ENCODE assay signal across 22 cellular contexts in genomic region chr1:161290779-161291178, GRCh38. TPM values are rescaled to one million over a fixed set of nuclear protein-coding genes. Genes with fewer than 3 reads are reported as not detected.
"Had no signal": no experiment of that assay in that cellular context is flagged by ENCODE, and none has a peak within 500 bp of the region (broad histone marks: within the 10 kb centered on the region; RNA-seq: fewer than 3 reads in every experiment).

No MANE protein-coding gene starts in this region.

- H3K9ac ChIP-seq: SK-N-SH had no signal

- H3K4me2 ChIP-seq: SK-N-SH had no signal

- H3K4me3 ChIP-seq: adrenal gland, body of pancreas, breast epithelium, Peyer's patch, SJSA1 had no signal

- H3K9me3 ChIP-seq: adrenal gland, body of pancreas, breast epithelium, Peyer's patch, SK-N-SH had no signal

- H3K9me3 Mint-ChIP-seq: activated CD4-positive, alpha-beta T cell treated with anti-CD3 and anti-CD28 coated beads, Interleukin-2, amount 10 ng/mL, durations not matched to agents 7 days and 5 days; activated naive CD4-positive, alpha-beta T cell treated with anti-CD3 and anti-CD28 coated beads, Interleukin-2, amount 50 U/mL, for 24 hours; activated naive CD8-positive, alpha-beta T cell treated with anti-CD3 and anti-CD28 coated beads, Interleukin-2, amount 10 ng/mL, durations not matched to agents 7 days and 5 days; activated T-cell treated with anti-CD3 and anti-CD28 coated beads, Interleukin-2, amount 50 U/mL, for 24 hours; activated T-helper 2 cell treated with anti-CD3 and anti-CD28 coated beads, Interferon-gamma antibody, Interleukin-2, Interleukin-4, amounts not matched to agents 10 μg/mL and 5 μg/mL and 100 μg/mL, durations not matched to agents 14 hours and 24 hours and 36 hours; T-helper 1 cell treated with Interleukin-12 subunit alpha and Interleukin-12 subunit beta and Interleukin-4 antibody, amounts not matched to agents 30 μg/mL and 1 μg/mL, for 36 hours; WTC11 had no signal

- H3K4me3 Mint-ChIP-seq: activated CD4-positive, alpha-beta T cell treated with anti-CD3 and anti-CD28 coated beads for 36 hours; activated CD4-positive, alpha-beta T cell treated with anti-CD3 and anti-CD28 coated beads, Interleukin-2, amount 10 ng/mL, durations not matched to agents 7 days and 5 days; activated CD8-positive, alpha-beta T cell treated with anti-CD3 and anti-CD28 coated beads, Interleukin-2, amount 10 ng/mL, durations not matched to agents 7 days and 5 days; activated naive CD4-positive, alpha-beta T cell treated with anti-CD3 and anti-CD28 coated beads, Interleukin-2, amount 50 U/mL, for 24 hours; activated naive CD8-positive, alpha-beta T cell treated with anti-CD3 and anti-CD28 coated beads, Interleukin-2, amount 10 ng/mL, durations not matched to agents 7 days and 5 days; activated T-cell treated with anti-CD3 and anti-CD28 coated beads, Interleukin-2, amount 50 U/mL, for 24 hours; T-helper 1 cell treated with Interleukin-12 subunit alpha and Interleukin-12 subunit beta and Interleukin-4 antibody, amounts not matched to agents 30 μg/mL and 1 μg/mL, for 36 hours; WTC11 had no signal

- H3K4me1 ChIP-seq: adrenal gland, body of pancreas, breast epithelium, Peyer's patch, SJSA1 had no signal

- H3K27ac Mint-ChIP-seq: activated CD4-positive, alpha-beta T cell treated with anti-CD3 and anti-CD28 coated beads for 36 hours; activated CD8-positive, alpha-beta T cell treated with anti-CD3 and anti-CD28 coated beads, Interleukin-2, amount 10 ng/mL, durations not matched to agents 7 days and 5 days; activated naive CD8-positive, alpha-beta T cell treated with anti-CD3 and anti-CD28 coated beads, Interleukin-2, amount 10 ng/mL, durations not matched to agents 7 days and 5 days; activated T-cell treated with anti-CD3 and anti-CD28 coated beads, Interleukin-2, amount 50 U/mL, for 24 hours; activated T-helper 2 cell treated with anti-CD3 and anti-CD28 coated beads, Interferon-gamma antibody, Interleukin-2, Interleukin-4, amounts not matched to agents 10 μg/mL and 5 μg/mL and 100 μg/mL, durations not matched to agents 14 hours and 24 hours and 36 hours; T-helper 1 cell treated with Interleukin-12 subunit alpha and Interleukin-12 subunit beta and Interleukin-4 antibody, amounts not matched to agents 30 μg/mL and 1 μg/mL, for 36 hours; WTC11 had no signal

- H3K36me3 ChIP-seq: adrenal gland, breast epithelium, Peyer's patch, SJSA1 had no signal

- H3K27me3 Mint-ChIP-seq: activated CD4-positive, alpha-beta T cell treated with anti-CD3 and anti-CD28 coated beads for 36 hours; activated CD4-positive, alpha-beta T cell treated with anti-CD3 and anti-CD28 coated beads, Interleukin-2, amount 10 ng/mL, durations not matched to agents 7 days and 5 days; activated naive CD4-positive, alpha-beta T cell treated with anti-CD3 and anti-CD28 coated beads, Interleukin-2, amount 50 U/mL, for 24 hours; activated naive CD8-positive, alpha-beta T cell treated with anti-CD3 and anti-CD28 coated beads, Interleukin-2, amount 10 ng/mL, durations not matched to agents 7 days and 5 days; activated T-cell treated with anti-CD3 and anti-CD28 coated beads, Interleukin-2, amount 50 U/mL, for 24 hours had no signal

- DNase-seq: activated gamma-delta T cell; activated naive CD8-positive, alpha-beta T cell treated with anti-CD3 and anti-CD28 coated beads, Interleukin-2, amount 10 ng/mL, durations not matched to agents 7 days and 5 days; cerebellar nuclear complex; NCI-H2029; NCI-H510A had no signal

- H3K27me3 ChIP-seq: adrenal gland, body of pancreas, breast epithelium, Peyer's patch, SJSA1 had no signal

- FAIRE-seq: astrocyte had no signal

- H3K27ac ChIP-seq: adrenal gland, body of pancreas, breast epithelium, Peyer's patch, SJSA1 had no signal

- H3K36me3 Mint-ChIP-seq: WTC11 had no signal

- H3K4me1 Mint-ChIP-seq: activated CD4-positive, alpha-beta T cell treated with anti-CD3 and anti-CD28 coated beads for 36 hours; activated naive CD4-positive, alpha-beta T cell treated with anti-CD3 and anti-CD28 coated beads, Interleukin-2, amount 50 U/mL, for 24 hours had no signal

RNA-seq across cellular contexts. Expression of gene MPZ, which starts 19.0 kb away (rescaled TPM):
- total RNA-seq: SJSA1 had no signal

RNA-seq across cellular contexts. Expression of gene PCP4L1, which starts 32.2 kb away (rescaled TPM):
- total RNA-seq: activated T-helper 2 cell treated with anti-CD3 and anti-CD28 coated beads, Interferon-gamma antibody, Interleukin-2, Interleukin-4, amounts not matched to agents 10 μg/mL and 5 μg/mL and 100 μg/mL, durations not matched to agents 14 hours and 24 hours and 36 hours; astrocyte; body of pancreas; Peyer's patch; SJSA1 had no signal
- polyA plus RNA-seq: SK-N-SH had no signal

RNA-seq across cellular contexts. Expression of gene NR1I3, which starts 52.8 kb away (rescaled TPM):
- total RNA-seq: activated CD4-positive, alpha-beta T cell treated with anti-CD3 and anti-CD28 coated beads for 36 hours; activated CD4-positive, alpha-beta T cell treated with anti-CD3 and anti-CD28 coated beads, Interleukin-2, amount 10 ng/mL, durations not matched to agents 7 days and 5 days; activated CD8-positive, alpha-beta T cell treated with anti-CD3 and anti-CD28 coated beads, Interleukin-2, amount 10 ng/mL, durations not matched to agents 7 days and 5 days; activated naive CD8-positive, alpha-beta T cell treated with anti-CD3 and anti-CD28 coated beads, Interleukin-2, amount 10 ng/mL, durations not matched to agents 7 days and 5 days; activated T-helper 2 cell treated with anti-CD3 and anti-CD28 coated beads, Interferon-gamma antibody, Interleukin-2, Interleukin-4, amounts not matched to agents 10 μg/mL and 5 μg/mL and 100 μg/mL, durations not matched to agents 14 hours and 24 hours and 36 hours; astrocyte; body of pancreas; breast epithelium; LHCN-M2; PC-3; SJSA1; WTC11 had no signal
- polyA plus RNA-seq: SK-N-SH had no signal
